Comparison of ENCODE assay signal across 18 cellular contexts in the genomic region with DNA sequence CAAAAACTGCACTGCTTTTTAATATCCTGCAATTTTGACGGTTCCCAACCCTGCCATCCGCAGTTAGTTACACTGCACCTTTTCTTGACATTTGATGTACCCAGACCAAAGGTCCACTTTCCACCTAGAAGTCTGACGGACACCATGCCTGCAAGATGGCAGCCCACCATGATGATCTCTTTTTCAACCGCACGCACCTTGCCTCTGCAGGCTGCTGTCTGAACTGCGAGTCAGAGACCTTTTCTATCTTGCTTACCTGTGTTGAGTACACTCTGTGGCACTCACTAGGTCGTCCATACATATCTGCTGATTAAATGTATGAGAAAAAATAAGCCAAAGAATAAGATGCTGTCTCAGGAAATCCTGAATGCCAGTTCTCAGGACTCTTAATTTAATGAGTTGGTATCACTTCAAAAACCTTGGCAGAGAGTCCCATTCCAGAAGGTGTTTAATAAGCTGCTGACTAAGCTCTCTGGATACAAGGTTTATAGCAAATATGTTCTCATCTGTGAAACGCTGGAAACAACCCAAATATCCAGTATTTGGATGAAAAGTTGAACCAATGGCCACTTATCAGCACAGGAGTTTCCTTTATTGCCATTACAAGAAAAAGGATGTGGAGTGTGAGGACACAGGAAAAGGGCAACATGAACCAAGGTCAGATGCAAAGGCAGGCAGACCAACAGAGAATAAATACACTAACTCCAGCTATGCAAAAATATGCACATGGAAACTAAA. TPM values are rescaled to one million over a fixed set of nuclear protein-coding genes. Genes with fewer than 3 reads are reported as not detected.
DNase-seq lines count a peak whose midpoint lies in the region; TF ChIP-seq lines count a peak whose summit lies in the region.
"Had no signal": no experiment of that assay in that cellular context is flagged by ENCODE, and none has a peak within 500 bp of the region (broad histone marks: within the 10 kb centered on the region; RNA-seq: fewer than 3 reads in every experiment).

No MANE protein-coding gene starts in this region.

- no peak overlapping the region for H2BK120ac ChIP-seq in H9 (ENCODE audit: low read depth, low read length, poor library complexity, severe bottlenecking)

- peaks cover 0 to 4% (median 0%) of the 10 kb centered on the region in 3 experiments; a peak in 1 of 7 replicates for H3K36me3 Mint-ChIP-seq in H9 (ENCODE audit: insufficient read depth in 1 of 3, low read depth in 3 of 3)
- H3K36me3 Mint-ChIP-seq: IgD-negative memory B cell had no signal

- H3K27ac ChIP-seq in H9 (ENCODE audit: insufficient read length, low read depth, low read length): no peak overlapping the region
- H3K27ac ChIP-seq: C4-2B had no signal

- peak; percentile 33; the same call in 1 of the 3 replicates for TF ChIP-seq CTCF in H9 (conservative IDR thresholded peaks at IDR 0.05)

- no peaks in the 10 kb centered on the region for H3K27me3 Mint-ChIP-seq in H9 (ENCODE audit: low read depth)

- peaks cover 2% of the 10 kb centered on the region for H3K79me1 ChIP-seq in H9 (ENCODE audit: insufficient read depth, low read depth, low read length, poor library complexity, severe bottlenecking)

- no peak overlapping the region for H3K23ac ChIP-seq in H9 (ENCODE audit: insufficient read length, low read depth, low read length)

- H3K4me1 Mint-ChIP-seq in H9: peaks cover 17 to 30% of the 10 kb centered on the region in 2 experiments
- H3K4me1 Mint-ChIP-seq: IgD-negative memory B cell had no signal

- no peak overlapping the region for H2BK20ac ChIP-seq in H9 (ENCODE audit: low read depth, low read length, poor library complexity, severe bottlenecking)

- H4K20me1 ChIP-seq in H9 (ENCODE audit: control insufficient read depth, insufficient read depth, insufficient read length): no peaks in the 10 kb centered on the region

- no peak overlapping the region for H2BK12ac ChIP-seq in H9 (ENCODE audit: insufficient read length, low read depth, low read length)

- H3K9ac ChIP-seq in H9 (ENCODE audit: extremely low read depth, insufficient read length, low read length): no peak overlapping the region

- no peak overlapping the region for H3K56ac ChIP-seq in H9 (ENCODE audit: insufficient read length, low read depth, low read length)

- H3K79me2 ChIP-seq in H9 (ENCODE audit: insufficient read depth, low read length): 0 out of 2 replicates have a peak, but pooled peaks cover 2% of the 10 kb centered on the region

- no peaks in the 10 kb centered on the region for H3K27me3 ChIP-seq in H9 (ENCODE audit: insufficient read depth, low read length)
- H3K27me3 ChIP-seq: SJSA1 had no signal

- H3T11ph ChIP-seq in H9 (ENCODE audit: low read length): no peak overlapping the region

- no peak overlapping the region for H2AK5ac ChIP-seq in H9 (ENCODE audit: insufficient read length, low read length)

- H3K4me2 ChIP-seq in H9 (ENCODE audit: insufficient read depth, insufficient read length, low read length): no peak overlapping the region

- DNase-seq in H9: no peak
- peak; percentile 68 for DNase-seq in NCI-H446 treated with DMSO at 0.1 percent for 48 hours (lab: John Stamatoyannopoulos, UW)
- DNase-seq in dermis blood vessel endothelial cell: peak; percentile 58
- peak; percentile 49 for DNase-seq in pulmonary artery endothelial cell (ENCODE audit: low read depth, low spot score)
- no peak for DNase-seq in activated CD4-positive, alpha-beta T cell treated with anti-CD3 and anti-CD28 coated beads, Interleukin-2, amount 50 U/mL, for 1 hour
- DNase-seq in activated naive CD4-positive, alpha-beta T cell (lab: John Stamatoyannopoulos, UW): no peak
- DNase-seq in stimulated activated CD4-positive, alpha-beta T cell treated with anti-CD3 and anti-CD28 coated beads, Interleukin-12 subunit alpha, Interleukin-12 subunit beta, amount 100 ng/mL, for 4 hours: no peak
- DNase-seq: DMS153, EL, GOT3, NCI-H1436, NCI-H2029 treated with DMSO at 0.1 percent for 48 hours, NCI-H2171 treated with DMSO at 0.1 percent for 48 hours, NCI-H510A, NCI-H774 had no signal

- H3K14ac ChIP-seq in H9 (ENCODE audit: insufficient read depth, low read length): no peak overlapping the region

- 0 out of 2 replicates have a peak, but pooled peaks cover 5% of the 10 kb centered on the region for H3K4me1 ChIP-seq in H9 (ENCODE audit: insufficient read depth, low read length)

- no peak overlapping the region for H3K18ac ChIP-seq in H9 (ENCODE audit: insufficient read length, low read depth, low read length)

- no peak overlapping the region for H2BK5ac ChIP-seq in H9 (ENCODE audit: insufficient read length, low read length)

- no CpG with 5 or more reads among the region's 8 CpGs for WGBS in H9 (ENCODE audit: extremely low coverage, insufficient read length, low lambda C conversion rate)

- no peak overlapping the region for H3K4ac ChIP-seq in H9 (ENCODE audit: low read depth, low read length)

- H2BK15ac ChIP-seq in H9 (ENCODE audit: low read depth, low read length): no peak overlapping the region

- no peak overlapping the region for H4K91ac ChIP-seq in H9 (ENCODE audit: insufficient read length, low read depth, low read length)

- H3K4me3 Mint-ChIP-seq in H9: no peak overlapping the region
- H3K4me3 Mint-ChIP-seq: IgD-negative memory B cell had no signal

- no peak overlapping the region; a peak in 1 of 7 replicates for H3K27ac Mint-ChIP-seq in H9
- H3K27ac Mint-ChIP-seq: IgD-negative memory B cell had no signal

- no peak overlapping the region for H4K5ac ChIP-seq in H9 (ENCODE audit: insufficient read length, low read depth, low read length)

- no peak overlapping the region for H2AFZ ChIP-seq in H9 (ENCODE audit: low read length)

- H3K9me3 Mint-ChIP-seq in H9: peaks cover 0 to 5% of the 10 kb centered on the region in 2 experiments; a peak in 1 of 5 replicates

- no peaks in the 10 kb centered on the region for H3K9me3 ChIP-seq in H9 (ENCODE audit: control insufficient read depth, low read depth, low read length)
- H3K9me3 ChIP-seq: SJSA1 had no signal

- no peaks in the 10 kb centered on the region for H3K23me2 ChIP-seq in H9 (ENCODE audit: insufficient read length, low read depth, low read length, poor library complexity, severe bottlenecking)

- H4K8ac ChIP-seq in H9 (replicated peaks; ENCODE audit: insufficient read length, low read depth, low read length): no peak overlapping the region

RNA-seq across cellular contexts. Expression of a gene that starts 37.9 kb away (rescaled TPM):
- total RNA-seq in H9 (2021) (14.3 and 14.6 TPM in 2 replicates), dermis blood vessel endothelial cell (182 and 256 TPM in 2 replicates), pulmonary artery endothelial cell (237 and 238 TPM in 2 replicates)

Comparison
In these comparisons a context has a peak if more than half of its experiments do, and no peak if none do; other contexts are left out.
1. DNase-seq: peak in NCI-H446 treated with DMSO at 0.1 percent for 48 hours (single experiment), dermis blood vessel endothelial cell (single experiment) and pulmonary artery endothelial cell (single experiment); none in H9 (single experiment), activated CD4-positive, alpha-beta T cell treated with anti-CD3 and anti-CD28 coated beads, Interleukin-2, amount 50 U/mL, for 1 hour (single experiment), activated naive CD4-positive, alpha-beta T cell (0 of 4) and stimulated activated CD4-positive, alpha-beta T cell treated with anti-CD3 and anti-CD28 coated beads, Interleukin-12 subunit alpha, Interleukin-12 subunit beta, amount 100 ng/mL, for 4 hours (single experiment).
2. RNA of a gene that starts 37.9 kb away (total RNA-seq): 237 to 238 TPM in pulmonary artery endothelial cell and 182 to 256 TPM in dermis blood vessel endothelial cell; 14.3 to 14.6 TPM in H9; every median in the first group is over 10 times any median in the second.